In genomic region chr1:64965239-64966157, GRCh38 we compare ENCODE assay signal across 8 cellular contexts. TPM values are rescaled to one million over a fixed set of nuclear protein-coding genes. Genes with fewer than 3 reads are reported as not detected.
A peak's percentile ranks its signal among the peaks of the same experiment; 100 is the strongest.
DNase-seq lines count a peak whose midpoint lies in the region; ATAC-seq and TF ChIP-seq lines count a peak whose summit lies in the region.

No MANE protein-coding gene starts in this region.

- ATAC-seq in GM21717 (IDR thresholded peaks at IDR 0.05; ENCODE audit: unreplicated experiment) = peak; percentile 40

- no peaks in the 10 kb centered on the region for H3K36me3 ChIP-seq in breast epithelium

- intact Hi-C loops in breast epithelium (cut with DNase I; ENCODE audit: low total_unique reads) = loop anchor here (10.0 kb wide), 1 partner anchor 101 kb away; no protein-coding TSS in a partner anchor

- H3K27me3 ChIP-seq in breast epithelium = no peaks in the 10 kb centered on the region

- H3K9me3 ChIP-seq in breast epithelium = no peaks in the 10 kb centered on the region

- DNase-seq in Daoy (ENCODE audit: low read depth) (peak; percentile 71), KBM-7 (peak; percentile 53), breast epithelium (ENCODE audit: low spot score in 2 of 2) (peak; percentile 61 to 65), islet precursor cell (peak; percentile 70), NCI-H1436 (lab: John Stamatoyannopoulos, UW) (no peak)
- DNase-seq in stimulated activated CD4-positive, alpha-beta T cell treated with anti-CD3 and anti-CD28 coated beads, Interleukin-15, amount 100 ng/mL, for 1 hour (ENCODE audit: low read depth in 1 of 2, low spot score in 1 of 2) = peak; percentile 43 to 44

- H3K27ac ChIP-seq in VCaP (peak overlapping the region; percentile 84), breast epithelium (peak overlapping the region; percentile 97 to 98)

- in situ Hi-C loops in KBM-7 (cut with MboI; ENCODE audit: low pct_unique_long_range_greater_than_20kb, low sequenced_read_pairs) = no loop called here

- TF ChIP-seq POLR2A in breast epithelium (IDR thresholded peaks at IDR 0.05) = no peak

- TF ChIP-seq CTCF in VCaP (conservative IDR thresholded peaks at IDR 0.05) (no peak), breast epithelium (IDR thresholded peaks at IDR 0.05) (no peak)

- H3K4me3 ChIP-seq in breast epithelium = peak overlapping the region; percentile 66 to 96 (median 95)

- peaks cover 0 to 6% of the 10 kb centered on the region in 2 donors for H3K4me1 ChIP-seq in breast epithelium

RNA-seq across cellular contexts. Expression of gene JAK1, which starts 0.9 kb away (rescaled TPM):
- total RNA-seq in Daoy (2014; rRNA removed; shearing (Covaris generic)) = 70.3 and 115 TPM in 2 replicates
- total RNA-seq in breast epithelium = 100 to 1,000 TPM; 179 to 258 (median 196) TPM
